Comparison of ENCODE assay signal across 19 cellular contexts in genomic region chr3:176873261-176873660, GRCh38.
DNase-seq lines count a peak whose midpoint lies in the region; ATAC-seq, FAIRE-seq and TF ChIP-seq lines count a peak whose summit lies in the region.
"Had no signal": no experiment of that assay in that cellular context is flagged by ENCODE, and none has a peak within 500 bp of the region (broad histone marks: within the 10 kb centered on the region; RNA-seq: fewer than 3 reads in every experiment).

No MANE protein-coding gene starts in this region.

- H3K27me3 ChIP-seq in HepG2 (ENCODE audit: control insufficient read depth in 1 of 2, insufficient read depth in 2 of 2, low read length in 2 of 2) (no peaks in the 10 kb centered on the region), right lobe of liver (no peaks in the 10 kb centered on the region), GM12878 (replicated peaks in 1 of 2; ENCODE audit: control insufficient read depth in 2 of 2, insufficient read depth in 2 of 2, low read length in 1 of 2) (no peaks in the 10 kb centered on the region)
- H3K27me3 ChIP-seq: heart right ventricle, MG63, neural progenitor cell had no signal

- H2AFZ ChIP-seq in HepG2 (ENCODE audit: low read length) (no peak overlapping the region), GM12878 (ENCODE audit: control insufficient read depth, low read depth, low read length) (peak overlapping the region; percentile 56; the same call in 1 of the 2 replicates)
- H2AFZ ChIP-seq: GM23248 had no signal

- no peak for FAIRE-seq in HepG2 (lab: Jason Lieb, UNC)
- no peak for FAIRE-seq in GM12878 (lab: Jason Lieb, UNC)

- RAD21 ChIA-PET in GM12878 (lab: Charles Lee; ENCODE audit: unreplicated experiment), result interaction anchor here (0.8 to 2.5 kb wide), 6 partner anchors 9 to 346 kb away, joined by 3 to 34 read pairs (median 4); no protein-coding TSS in a partner anchor

- no peaks in the 10 kb centered on the region for H4K20me1 ChIP-seq in HepG2 (ENCODE audit: insufficient read depth, low read length)
- no peaks in the 10 kb centered on the region for H4K20me1 ChIP-seq in GM12878 (ENCODE audit: control insufficient read depth, insufficient read depth)

- intact Hi-C loops in HepG2 (cut with micrococcal nuclease; ENCODE audit: unreplicated experiment) (loop anchor here (5.0 kb wide), 1 partner anchor 904 kb away; no protein-coding TSS in a partner anchor), right lobe of liver (cut with DNase I) (no loop called here), GM12878 (cut with micrococcal nuclease; ENCODE audit: unreplicated experiment) (loop anchor here (2.0 to 5.0 kb wide), 2 partner anchors 904 to 1514 kb away; no protein-coding TSS in a partner anchor)

- no peaks in the 10 kb centered on the region for H3K4me1 ChIP-seq in HepG2 (ENCODE audit: insufficient read depth, low read length)
- H3K4me1 ChIP-seq in right lobe of liver, result peaks cover 0 to 6% (median 0%) of the 10 kb centered on the region in 4 donors
- H3K4me1 ChIP-seq in GM12878 (ENCODE audit: control insufficient read depth, insufficient read depth, low read length), result no peaks in the 10 kb centered on the region
- H3K4me1 ChIP-seq: neural progenitor cell had no signal

- CTCF ChIA-PET in HepG2 (lab: Yijun Ruan, JAX; ENCODE audit: low intra/inter-chr PET ratio, low total read pairs) (interaction anchor here (2.1 kb wide), 1 partner anchor 65 kb away, joined by 53 read pairs; no protein-coding TSS in a partner anchor), GM12878 (lab: Yijun Ruan, JAX) (interaction anchor here (0.5 to 5.1 kb wide), 19 partner anchors 8 to 1512 kb away, joined by 3 to 56 read pairs (median 3); no protein-coding TSS in a partner anchor)

- TF ChIP-seq POLR2A in HepG2 (IDR thresholded peaks at IDR 0.05; ENCODE audit: insufficient read depth in 1 of 2, low read depth in 2 of 2, low read length in 2 of 2), result no peak
- TF ChIP-seq POLR2A in right lobe of liver (IDR thresholded peaks at IDR 0.05), result no peak
- TF ChIP-seq POLR2A in GM12878 (IDR thresholded peaks at IDR 0.05; ENCODE audit: low read depth, low read length), result no peak
- TF ChIP-seq POLR2A in GM18505 (IDR thresholded peaks at IDR 0.05; ENCODE audit: borderline replicate concordance, extremely low read depth, insufficient read depth, insufficient read length), result no peak

- H3K36me3 ChIP-seq in HepG2 (replicated peaks in 1 of 2; ENCODE audit: control insufficient read depth in 1 of 2, insufficient read depth in 2 of 2, low read length in 2 of 2) (no peaks in the 10 kb centered on the region), right lobe of liver (no peaks in the 10 kb centered on the region), GM12878 (ENCODE audit: control insufficient read depth in 2 of 2, insufficient read depth in 2 of 2, low read length in 1 of 2) (no peaks in the 10 kb centered on the region)
- H3K36me3 ChIP-seq: heart right ventricle, MG63, neural progenitor cell had no signal

- H3K9me3 ChIP-seq in HepG2 (ENCODE audit: low read length) (no peaks in the 10 kb centered on the region), right lobe of liver (peaks cover 0 to 3% (median 0%) of the 10 kb centered on the region in 4 donors), GM12878 (replicated peaks; ENCODE audit: control insufficient read depth, insufficient read depth, low read length) (no peaks in the 10 kb centered on the region)

- TF ChIP-seq CTCF in HepG2 (CRISPR knock-in tag; IDR thresholded peaks at IDR 0.05), result no peak
- TF ChIP-seq CTCF in right lobe of liver (IDR thresholded peaks at IDR 0.05), result no peak
- no peak for TF ChIP-seq CTCF in GM12878 (IDR thresholded peaks at IDR 0.05 in 2 of 3, conservative IDR thresholded peaks at IDR 0.05 in 1 of 3; ENCODE audit: control insufficient read depth in 2 of 3, extremely low read depth in 1 of 3, insufficient read depth in 1 of 3, low read depth in 3 of 3, low read length in 3 of 3)

- POLR2A ChIA-PET in HepG2 (lab: Yijun Ruan, JAX), result no interaction called here
- POLR2A ChIA-PET in GM12878 (lab: Charles Lee), result no interaction called here

- 0% methylated on average over 1 of the region's 1 CpG for WGBS in HepG2 (ENCODE audit: low lambda C conversion rate)
- WGBS in right lobe of liver (ENCODE audit: insufficient coverage, low coverage, low lambda C conversion rate, missing lambda C conversion rate), result no CpG with 5 or more reads among the region's 1 CpG
- WGBS in GM12878 (ENCODE audit: insufficient coverage, insufficient replicate concordance, low lambda C conversion rate, missing lambda C conversion rate), result 0% methylated on average over 1 of the region's 1 CpG

- no peaks in the 10 kb centered on the region for H3K79me2 ChIP-seq in HepG2 (ENCODE audit: insufficient read depth, low read length)
- H3K79me2 ChIP-seq in GM12878 (ENCODE audit: control insufficient read depth, insufficient read depth, low read length), result no peaks in the 10 kb centered on the region

- H3K27ac ChIP-seq in HepG2 (ENCODE audit: extremely low read length, insufficient read depth, low read length) (no peak overlapping the region), right lobe of liver (no peak overlapping the region), GM12878 (ENCODE audit: control insufficient read depth, insufficient read depth) (no peak overlapping the region)
- H3K27ac ChIP-seq: GM23248, heart right ventricle, neural progenitor cell had no signal

- H3K4me2 ChIP-seq in HepG2 (ENCODE audit: low read depth, low read length) (no peak overlapping the region), GM12878 (ENCODE audit: control insufficient read depth, insufficient read depth) (no peak overlapping the region)
- H3K4me2 ChIP-seq: neural progenitor cell had no signal

- no peak overlapping the region for H3K4me3 ChIP-seq in HepG2 (replicated peaks in 1 of 3; ENCODE audit: insufficient read depth in 1 of 3, low read depth in 2 of 3, low read length in 3 of 3)
- no peak overlapping the region for H3K4me3 ChIP-seq in right lobe of liver
- no peak overlapping the region for H3K4me3 ChIP-seq in GM12878
- H3K4me3 ChIP-seq: GM23248, heart right ventricle, MG63, neural progenitor cell had no signal

- TF ChIP-seq RAD21 in HepG2 (CRISPR knock-in tag; IDR thresholded peaks at IDR 0.05) (no peak), GM12878 (IDR thresholded peaks at IDR 0.05; ENCODE audit: insufficient read depth, low read depth, low read length) (no peak)

- BruUV-seq in HepG2 (replicated peaks; lab: Mats Ljungman, UMichigan), result no TSS peak
- no TSS peak for BruUV-seq in GM12878 (replicated peaks; lab: Mats Ljungman, UMichigan)

- no peak for TF ChIP-seq EP300 in HepG2 (IDR thresholded peaks at IDR 0.05; ENCODE audit: low read depth in 2 of 2, low read length in 2 of 2)
- no peak for TF ChIP-seq EP300 in HepG2 (CRISPR knock-in tag; IDR thresholded peaks at IDR 0.05; ENCODE audit: borderline replicate concordance)
- TF ChIP-seq EP300 in GM12878 (IDR thresholded peaks at IDR 0.05; ENCODE audit: borderline replicate concordance in 1 of 2, control insufficient read depth in 1 of 2, low read depth in 2 of 2, low read length in 2 of 2), result no peak

- peak; percentile 30; the same call in 2 of the 3 replicates for ATAC-seq in HepG2
- no peak for ATAC-seq in right lobe of liver
- ATAC-seq in HG02884 (IDR thresholded peaks at IDR 0.05; ENCODE audit: unreplicated experiment), result peak; percentile 3
- peak; percentile 16; the same call in 2 of the 3 replicates for ATAC-seq in GM12878
- ATAC-seq in GM18505 (IDR thresholded peaks at IDR 0.05; ENCODE audit: unreplicated experiment), result no peak
- ATAC-seq in HG03095 (IDR thresholded peaks at IDR 0.05; ENCODE audit: unreplicated experiment), result no peak
- ATAC-seq in GM19395 (IDR thresholded peaks at IDR 0.05; ENCODE audit: unreplicated experiment), result no peak
- ATAC-seq: Right ventricle myocardium inferior had no signal

- H3K9ac ChIP-seq in HepG2 (ENCODE audit: insufficient read depth, low read depth, low read length) (no peak overlapping the region), GM12878 (ENCODE audit: control insufficient read depth, insufficient read depth, low read length) (no peak overlapping the region)
- H3K9ac ChIP-seq: GM23248, neural progenitor cell had no signal

- in situ Hi-C loops in HepG2 (cut with HindIII; ENCODE audit: extremely low pct_ligation_motif_present, low pct_unique_long_range_greater_than_20kb) (loop anchor here (5.0 kb wide), 1 partner anchor 64 kb away; no protein-coding TSS in a partner anchor), GM12878 (cut with MboI) (no loop called here)

- DNase-seq in HepG2 (ENCODE audit: low spot score) (no peak), right lobe of liver (no peak), GM12878 (ENCODE audit: low read depth, low spot score) (no peak), germinal center (ENCODE audit: low spot score) (no peak)
- DNase-seq: activated gamma-delta T cell, COR-L47, DMS79, GF-D8, NCI-H1417 treated with DMSO at 0.1 percent for 48 hours, T1000 had no signal

- SMC1A ChIA-PET in GM12878 (lab: Charles Lee; ENCODE audit: uncharacterized antibody, unreplicated experiment), result interaction anchor here (0.7 to 4.3 kb wide), 9 partner anchors 47 to 1512 kb away, joined by 3 to 33 read pairs (median 5); no protein-coding TSS in a partner anchor

TF ChIP-seq in HepG2, 621 proteins besides CTCF, POLR2A, EP300 and RAD21 (continues in another document):
- no peak for TF ChIP-seq ZKSCAN5 (CRISPR knock-in tag; IDR thresholded peaks at IDR 0.05)
- no peak for TF ChIP-seq RXRB (CRISPR knock-in tag; IDR thresholded peaks at IDR 0.05; ENCODE audit: borderline replicate concordance)

TF ChIP-seq in GM12878, 131 proteins besides CTCF, POLR2A, EP300 and RAD21 (continues in another document):
- TF ChIP-seq RAD51 (IDR thresholded peaks at IDR 0.05) (no peak), RUNX3 (IDR thresholded peaks at IDR 0.05; ENCODE audit: low read length) (no peak), BCL11A (IDR thresholded peaks at IDR 0.05; ENCODE audit: low read depth, low read length) (no peak), TAF1 (IDR thresholded peaks at IDR 0.05; ENCODE audit: borderline replicate concordance, low read depth, low read length) (no peak), SRF (IDR thresholded peaks at IDR 0.05; ENCODE audit: low read depth in 2 of 2, low read length in 2 of 2) (no peak), RB1 (IDR thresholded peaks at IDR 0.05; ENCODE audit: borderline replicate concordance) (no peak), WRNIP1 (IDR thresholded peaks at IDR 0.05; ENCODE audit: borderline replicate concordance, low read depth, low read length) (no peak), BACH1 (IDR thresholded peaks at IDR 0.05; ENCODE audit: borderline replicate concordance) (no peak)

Comparison
In these comparisons a context has a peak if more than half of its experiments do, and no peak if none do; other contexts are left out.
1. ATAC-seq: peak in HepG2 (single experiment), HG02884 (single experiment) and GM12878 (single experiment); none in right lobe of liver (0 of 4), GM18505 (single experiment), HG03095 (single experiment) and GM19395 (single experiment).
2. intact Hi-C loops: an anchor here in HepG2 (5.0 kb wide) and GM12878 (2.0 to 5.0 kb wide); none called in right lobe of liver.